Comparison of ENCODE assay signal across 14 cellular contexts in genomic region chr6:125251516-125252229, GRCh38. TPM values are rescaled to one million over a fixed set of nuclear protein-coding genes. Genes with fewer than 3 reads are reported as not detected.
DNase-seq lines count a peak whose midpoint lies in the region; ATAC-seq and TF ChIP-seq lines count a peak whose summit lies in the region.
"Had no signal": no experiment of that assay in that cellular context is flagged by ENCODE, and none has a peak within 500 bp of the region (broad histone marks: within the 10 kb centered on the region; RNA-seq: fewer than 3 reads in every experiment).

No MANE protein-coding gene starts in this region.

- intact Hi-C loops in activated T-helper 1 cell treated with anti-CD3 and anti-CD28 coated beads, Interleukin-12 subunit alpha, Interleukin-12 subunit beta, Interleukin-2, Interleukin-4 antibody, amounts not matched to agents 30 ng/mL and 10 ng/mL and 1 ng/mL, durations not matched to agents 14 hours and 24 hours and 36 hours (cut with micrococcal nuclease): loop anchor here (5.0 kb wide), 1 partner anchor 1661 kb away; no protein-coding TSS in a partner anchor
- intact Hi-C loops in tibial artery (cut with DNase I; ENCODE audit: low total_unique reads): no loop called here
- intact Hi-C loops in colonic mucosa (cut with DNase I): no loop called here

- ATAC-seq in GM18502 (IDR thresholded peaks at IDR 0.05; ENCODE audit: poor library complexity, unreplicated experiment): no peak
- ATAC-seq: heart left ventricle had no signal

- peak overlapping the region; percentile 31 to 53 for H3K27ac ChIP-seq in tibial artery
- H3K27ac ChIP-seq in colonic mucosa: no peak overlapping the region
- H3K27ac ChIP-seq in MM.1S (ENCODE audit: low read length): no peak overlapping the region
- H3K27ac ChIP-seq: heart left ventricle, left ventricle myocardium inferior, neutrophil, transverse colon had no signal

- TF ChIP-seq CTCF in tibial artery (IDR thresholded peaks at IDR 0.05) (no peak), colonic mucosa (IDR thresholded peaks at IDR 0.05) (no peak), MM.1S (IDR thresholded peaks at IDR 0.05; ENCODE audit: low read length) (no peak)

- H3K9me3 ChIP-seq in tibial artery (no peaks in the 10 kb centered on the region), colonic mucosa (no peaks in the 10 kb centered on the region), MM.1S (replicated peaks; ENCODE audit: insufficient read depth, low read length) (no peaks in the 10 kb centered on the region)
- H3K9me3 ChIP-seq: heart left ventricle, left ventricle myocardium inferior, neutrophil, transverse colon had no signal

- no peaks in the 10 kb centered on the region for H3F3A ChIP-seq in MM.1S (ENCODE audit: insufficient read depth, low read length)

- CTCF ChIA-PET in activated naive CD4-positive, alpha-beta T cell treated with anti-CD3 and anti-CD28 coated beads, Interleukin-2, amount 10 ng/mL, durations not matched to agents 7 days and 5 days (lab: Charles Lee): no interaction called here

- H3K4me1 ChIP-seq in tibial artery (peaks cover 0 to 68% (median 11%) of the 10 kb centered on the region in 4 donors), colonic mucosa (no peaks in the 10 kb centered on the region), MM.1S (ENCODE audit: low read length) (no peaks in the 10 kb centered on the region)
- H3K4me1 ChIP-seq: left ventricle myocardium inferior had no signal

- no peaks in the 10 kb centered on the region for H4K20me1 ChIP-seq in MM.1S (ENCODE audit: insufficient read depth, low read length)

- peaks cover 9% of the 10 kb centered on the region for H3K27me3 Mint-ChIP-seq in activated naive CD4-positive, alpha-beta T cell treated with anti-CD3 and anti-CD28 coated beads, Interleukin-2, amount 10 ng/mL, durations not matched to agents 7 days and 5 days
- peaks cover 2% of the 10 kb centered on the region for H3K27me3 Mint-ChIP-seq in activated T-helper 1 cell treated with anti-CD3 and anti-CD28 coated beads, Interleukin-12 subunit alpha, Interleukin-12 subunit beta, Interleukin-2, Interleukin-4 antibody, amounts not matched to agents 30 ng/mL and 10 ng/mL and 1 ng/mL, durations not matched to agents 14 hours and 24 hours and 36 hours (ENCODE audit: insufficient read depth)

- no peaks in the 10 kb centered on the region for H3K9me2 ChIP-seq in MM.1S (replicated peaks; ENCODE audit: insufficient read depth, low read length)

- peak overlapping the region; percentile 77 for H3K27ac Mint-ChIP-seq in activated naive CD4-positive, alpha-beta T cell treated with anti-CD3 and anti-CD28 coated beads, Interleukin-2, amount 10 ng/mL, durations not matched to agents 7 days and 5 days
- no peak overlapping the region for H3K27ac Mint-ChIP-seq in activated T-helper 1 cell treated with anti-CD3 and anti-CD28 coated beads, Interleukin-12 subunit alpha, Interleukin-12 subunit beta, Interleukin-2, Interleukin-4 antibody, amounts not matched to agents 30 ng/mL and 10 ng/mL and 1 ng/mL, durations not matched to agents 14 hours and 24 hours and 36 hours
- H3K27ac Mint-ChIP-seq: activated CD4-positive, alpha-beta T cell treated with anti-CD3 and anti-CD28 coated beads, Interleukin-2, amount 10 ng/mL, durations not matched to agents 7 days and 5 days had no signal

- H3K36me3 ChIP-seq in tibial artery (no peaks in the 10 kb centered on the region), colonic mucosa (no peaks in the 10 kb centered on the region), MM.1S (replicated peaks; ENCODE audit: insufficient read depth, low read length) (no peaks in the 10 kb centered on the region)
- H3K36me3 ChIP-seq: left ventricle myocardium inferior, neutrophil, transverse colon had no signal

- peaks cover 4% of the 10 kb centered on the region for H3K4me1 Mint-ChIP-seq in activated naive CD4-positive, alpha-beta T cell treated with anti-CD3 and anti-CD28 coated beads, Interleukin-2, amount 10 ng/mL, durations not matched to agents 7 days and 5 days
- peaks cover 4% of the 10 kb centered on the region for H3K4me1 Mint-ChIP-seq in activated T-helper 1 cell treated with anti-CD3 and anti-CD28 coated beads, Interleukin-12 subunit alpha, Interleukin-12 subunit beta, Interleukin-2, Interleukin-4 antibody, amounts not matched to agents 30 ng/mL and 10 ng/mL and 1 ng/mL, durations not matched to agents 14 hours and 24 hours and 36 hours (ENCODE audit: low read depth)
- H3K4me1 Mint-ChIP-seq: activated CD4-positive, alpha-beta T cell treated with anti-CD3 and anti-CD28 coated beads, Interleukin-2, amount 10 ng/mL, durations not matched to agents 7 days and 5 days had no signal

- no peak overlapping the region for H3K9ac ChIP-seq in colonic mucosa (ENCODE audit: low read depth in 2 of 2, low read length in 2 of 2)
- no peak overlapping the region for H3K9ac ChIP-seq in MM.1S (ENCODE audit: low read length)

- H3K4me3 ChIP-seq in tibial artery (peak overlapping the region in 1 of 2 donors; percentile 4), colonic mucosa (no peak overlapping the region), MM.1S (ENCODE audit: low read length) (no peak overlapping the region)
- H3K4me3 ChIP-seq: heart left ventricle, left ventricle myocardium inferior, transverse colon had no signal

- H3K27me3 ChIP-seq in tibial artery (no peaks in the 10 kb centered on the region), colonic mucosa (no peaks in the 10 kb centered on the region), MM.1S (replicated peaks; ENCODE audit: insufficient read depth, low read length) (no peaks in the 10 kb centered on the region)
- H3K27me3 ChIP-seq: heart left ventricle, neutrophil, transverse colon had no signal

- H2AFZ ChIP-seq in MM.1S (ENCODE audit: low read length): no peak overlapping the region

- H3K79me2 ChIP-seq in MM.1S (ENCODE audit: low read length): no peaks in the 10 kb centered on the region

- no peak for DNase-seq in activated naive CD4-positive, alpha-beta T cell treated with anti-CD3 and anti-CD28 coated beads, Interleukin-2, amount 10 ng/mL, durations not matched to agents 7 days and 5 days
- no peak for DNase-seq in activated naive CD4-positive, alpha-beta T cell treated with Interleukin-2 at 50 U/mL for 16 hours
- no peak for DNase-seq in activated T-helper 1 cell treated with anti-CD3 and anti-CD28 coated beads, Interleukin-12 subunit alpha, Interleukin-12 subunit beta, Interleukin-2, Interleukin-4 antibody, amounts not matched to agents 30 ng/mL and 10 ng/mL and 1 ng/mL, durations not matched to agents 14 hours and 24 hours and 36 hours (ENCODE audit: low spot score)
- DNase-seq in kidney tubule cell (ENCODE audit: low spot score) (peak; percentile 42), tibial artery (no peak), colonic mucosa (no peak), MM.1S (no peak)
- DNase-seq: activated CD4-positive, alpha-beta T cell treated with anti-CD3 and anti-CD28 coated beads, Interleukin-2, amount 10 ng/mL, durations not matched to agents 7 days and 5 days; heart left ventricle; left ventricle myocardium inferior; stimulated activated CD4-positive, alpha-beta T cell treated with anti-CD3 and anti-CD28 coated beads, Interleukin-15, amount 100 ng/mL, for 24 hours; transverse colon had no signal

- H3K4me2 ChIP-seq in MM.1S (ENCODE audit: low read depth, low read length): no peak overlapping the region

- H3K4me3 Mint-ChIP-seq in activated naive CD4-positive, alpha-beta T cell treated with anti-CD3 and anti-CD28 coated beads, Interleukin-2, amount 10 ng/mL, durations not matched to agents 7 days and 5 days: no peak overlapping the region
- peak overlapping the region; percentile 20 for H3K4me3 Mint-ChIP-seq in activated T-helper 1 cell treated with anti-CD3 and anti-CD28 coated beads, Interleukin-12 subunit alpha, Interleukin-12 subunit beta, Interleukin-2, Interleukin-4 antibody, amounts not matched to agents 30 ng/mL and 10 ng/mL and 1 ng/mL, durations not matched to agents 14 hours and 24 hours and 36 hours
- H3K4me3 Mint-ChIP-seq: activated CD4-positive, alpha-beta T cell treated with anti-CD3 and anti-CD28 coated beads, Interleukin-2, amount 10 ng/mL, durations not matched to agents 7 days and 5 days had no signal

- H3K36me3 Mint-ChIP-seq in activated naive CD4-positive, alpha-beta T cell treated with anti-CD3 and anti-CD28 coated beads, Interleukin-2, amount 10 ng/mL, durations not matched to agents 7 days and 5 days: no peaks in the 10 kb centered on the region
- H3K36me3 Mint-ChIP-seq in activated T-helper 1 cell treated with anti-CD3 and anti-CD28 coated beads, Interleukin-12 subunit alpha, Interleukin-12 subunit beta, Interleukin-2, Interleukin-4 antibody, amounts not matched to agents 30 ng/mL and 10 ng/mL and 1 ng/mL, durations not matched to agents 14 hours and 24 hours and 36 hours (ENCODE audit: low read depth): no peaks in the 10 kb centered on the region

- no peaks in the 10 kb centered on the region for H3K9me3 Mint-ChIP-seq in activated naive CD4-positive, alpha-beta T cell treated with anti-CD3 and anti-CD28 coated beads, Interleukin-2, amount 10 ng/mL, durations not matched to agents 7 days and 5 days
- no peaks in the 10 kb centered on the region for H3K9me3 Mint-ChIP-seq in activated T-helper 1 cell treated with anti-CD3 and anti-CD28 coated beads, Interleukin-12 subunit alpha, Interleukin-12 subunit beta, Interleukin-2, Interleukin-4 antibody, amounts not matched to agents 30 ng/mL and 10 ng/mL and 1 ng/mL, durations not matched to agents 14 hours and 24 hours and 36 hours
- H3K9me3 Mint-ChIP-seq: activated CD4-positive, alpha-beta T cell treated with anti-CD3 and anti-CD28 coated beads, Interleukin-2, amount 10 ng/mL, durations not matched to agents 7 days and 5 days had no signal

RNA-seq across cellular contexts. Expression of gene HDDC2, which starts 50.1 kb away (rescaled TPM):
- 79.7 and 82.4 TPM in 2 replicates for total RNA-seq in activated T-helper 1 cell treated with anti-CD3 and anti-CD28 coated beads, Interleukin-12 subunit alpha, Interleukin-12 subunit beta, Interleukin-2, Interleukin-4 antibody, amounts not matched to agents 30 ng/mL and 10 ng/mL and 1 ng/mL, durations not matched to agents 14 hours and 24 hours and 36 hours
- 10 to 100 TPM; 39.4 to 44.8 TPM for total RNA-seq in colonic mucosa

Comparison
In these comparisons a context has a peak if more than half of its experiments do, and no peak if none do; other contexts are left out.
1. H3K27ac ChIP-seq: peak in tibial artery (2 of 2); none in colonic mucosa (single experiment) and MM.1S (single experiment).